Comparison of ENCODE assay signal across 16 cellular contexts in the genomic region with DNA sequence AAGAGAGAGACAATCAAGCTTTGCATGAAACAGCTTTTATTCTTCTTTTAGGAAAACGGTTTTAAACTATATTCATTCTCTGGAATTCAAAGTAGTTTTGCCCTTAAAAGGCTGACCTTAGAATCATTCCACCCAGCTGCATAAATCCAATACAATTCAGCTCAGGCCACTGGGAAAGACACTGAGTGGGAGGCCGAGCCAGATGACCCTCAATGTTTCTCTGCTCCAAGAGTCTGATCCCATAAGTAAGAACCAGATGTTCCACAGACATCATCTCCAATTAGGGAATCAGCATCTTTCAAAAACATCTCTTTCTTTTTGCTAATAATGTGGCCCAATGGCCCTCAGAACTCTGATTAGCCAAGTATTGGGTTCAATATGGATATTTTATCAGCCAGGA. TPM values are rescaled to one million over a fixed set of nuclear protein-coding genes. Genes with fewer than 3 reads are reported as not detected.
DNase-seq lines count a peak whose midpoint lies in the region; TF ChIP-seq lines count a peak whose summit lies in the region.
"Had no signal": no experiment of that assay in that cellular context is flagged by ENCODE, and none has a peak within 500 bp of the region (broad histone marks: within the 10 kb centered on the region; RNA-seq: fewer than 3 reads in every experiment).

No MANE protein-coding gene starts in this region.

- H2BK5ac ChIP-seq in trophoblast cell (ENCODE audit: low read depth, low read length, poor library complexity), result no peak overlapping the region

- no peaks in the 10 kb centered on the region for H3K27me3 ChIP-seq in breast epithelium
- H3K27me3 ChIP-seq in mammary epithelial cell (ENCODE audit: insufficient read depth, low read length), result no peaks in the 10 kb centered on the region
- no peaks in the 10 kb centered on the region for H3K27me3 ChIP-seq in cardiac muscle cell
- H3K27me3 ChIP-seq in trophoblast cell (ENCODE audit: insufficient read depth, low read length), result no peaks in the 10 kb centered on the region
- no peaks in the 10 kb centered on the region for H3K27me3 ChIP-seq in vagina
- H3K27me3 ChIP-seq: SJSA1 had no signal

- no peak overlapping the region for H3K4me3 Mint-ChIP-seq in T-helper 2 cell treated with Interferon-gamma antibody and Interleukin-4, amounts not matched to agents 5 μg/mL and 100 μg/mL, for 36 hours
- H3K4me3 Mint-ChIP-seq: activated naive CD8-positive, alpha-beta T cell treated with anti-CD3 and anti-CD28 coated beads for 36 hours had no signal

- H4K8ac ChIP-seq in trophoblast cell (ENCODE audit: low read depth, low read length), result no peak overlapping the region

- DNase-seq in breast epithelium (ENCODE audit: low spot score in 2 of 2), result no peak
- DNase-seq in mammary epithelial cell, result no peak
- DNase-seq in cardiac muscle cell (ENCODE audit: low read depth in 1 of 2, low spot score in 1 of 2), result no peak
- no peak for DNase-seq in trophoblast cell
- no peak for DNase-seq in vagina (ENCODE audit: extremely low spot score in 2 of 2)
- DNase-seq in stimulated activated naive CD4-positive, alpha-beta T cell treated with Interleukin-2 at 50 U/mL for 16 hours (lab: John Stamatoyannopoulos, UW), result no peak
- no peak for DNase-seq in T-helper 2 cell treated with Interferon-gamma antibody and Interleukin-4, amounts not matched to agents 5 μg/mL and 100 μg/mL, for 36 hours (ENCODE audit: low spot score)
- no peak for DNase-seq in stimulated activated CD4-positive, alpha-beta T cell treated with anti-CD3 and anti-CD28 coated beads, Interleukin-12 subunit alpha, Interleukin-12 subunit beta, amount 100 ng/mL, for 4 hours
- DNase-seq: 8988T; activated naive CD8-positive, alpha-beta T cell treated with anti-CD3 and anti-CD28 coated beads for 36 hours; COR-L47; effector CD8-positive, alpha-beta T cell; KBM-7; NCI-H1694; NCI-H748 treated with DMSO at 0.1 percent for 48 hours had no signal

- peak overlapping the region; percentile 71 to 73 for H3K27ac ChIP-seq in breast epithelium
- no peak overlapping the region for H3K27ac ChIP-seq in mammary epithelial cell (ENCODE audit: insufficient read depth, low read depth, low read length)
- peak overlapping the region; percentile 76 for H3K27ac ChIP-seq in cardiac muscle cell
- H3K27ac ChIP-seq in trophoblast cell (ENCODE audit: low read depth, low read length), result no peak overlapping the region
- peak overlapping the region; percentile 62 for H3K27ac ChIP-seq in vagina
- H3K27ac ChIP-seq: SJSA1 had no signal

- H2BK12ac ChIP-seq in trophoblast cell (ENCODE audit: low read length), result no peak overlapping the region

- H3K14ac ChIP-seq in trophoblast cell (ENCODE audit: low read length), result no peak overlapping the region

- intact Hi-C loops in breast epithelium (cut with DNase I; ENCODE audit: low total_unique reads) (no loop called here), mammary epithelial cell (cut with micrococcal nuclease) (no loop called here), vagina (cut with DNase I) (no loop called here)

- H3K36me3 ChIP-seq in breast epithelium (no peaks in the 10 kb centered on the region), mammary epithelial cell (ENCODE audit: insufficient read depth, low read length) (no peaks in the 10 kb centered on the region), cardiac muscle cell (no peaks in the 10 kb centered on the region), trophoblast cell (ENCODE audit: control insufficient read depth in 1 of 2, insufficient read depth in 2 of 2, low read length in 2 of 2) (peaks cover 6 to 10% of the 10 kb centered on the region in 2 experiments), vagina (no peaks in the 10 kb centered on the region)
- H3K36me3 ChIP-seq: SJSA1 had no signal

- TF ChIP-seq POLR2A in breast epithelium (IDR thresholded peaks at IDR 0.05) (no peak), vagina (IDR thresholded peaks at IDR 0.05) (no peak)

- 18% methylated on average over 2 of the region's 2 CpGs for WGBS in mammary epithelial cell (ENCODE audit: low coverage, missing lambda C conversion rate)
- WGBS in trophoblast cell (ENCODE audit: extremely low coverage, insufficient coverage, insufficient read length), result no CpG with 5 or more reads among the region's 2 CpGs

- no peaks in the 10 kb centered on the region for H4K20me1 ChIP-seq in mammary epithelial cell (ENCODE audit: insufficient read depth, low read length)

- no peak overlapping the region for H3K18ac ChIP-seq in trophoblast cell (ENCODE audit: low read length)

- no peak overlapping the region for H4K12ac ChIP-seq in trophoblast cell (ENCODE audit: low read depth, low read length)

- CTCF ChIA-PET in mammary epithelial cell (lab: Charles Lee; ENCODE audit: low non-redundant PET), result no interaction called here

- no peak overlapping the region for H3K27ac Mint-ChIP-seq in T-helper 2 cell treated with Interferon-gamma antibody and Interleukin-4, amounts not matched to agents 5 μg/mL and 100 μg/mL, for 36 hours
- H3K27ac Mint-ChIP-seq: activated naive CD8-positive, alpha-beta T cell treated with anti-CD3 and anti-CD28 coated beads for 36 hours had no signal

- dilution Hi-C loops in mammary epithelial cell (cut with HindIII; ENCODE audit: low sequenced_read_pairs), result no loop called here

- H3K4me3 ChIP-seq in breast epithelium, result no peak overlapping the region
- no peak overlapping the region for H3K4me3 ChIP-seq in mammary epithelial cell (replicated peaks in 1 of 3; ENCODE audit: insufficient read depth in 1 of 3, low read depth in 2 of 3, low read length in 3 of 3)
- H3K4me3 ChIP-seq in cardiac muscle cell, result no peak overlapping the region
- H3K4me3 ChIP-seq in trophoblast cell (ENCODE audit: low read depth, low read length), result no peak overlapping the region
- H3K4me3 ChIP-seq in vagina, result no peak overlapping the region
- H3K4me3 ChIP-seq: SJSA1 had no signal

- H3K79me2 ChIP-seq in mammary epithelial cell (ENCODE audit: insufficient read depth, low read length) (peaks cover 87% of the 10 kb centered on the region), trophoblast cell (ENCODE audit: control insufficient read depth, insufficient read depth, low read length, poor library complexity) (peaks cover 28% of the 10 kb centered on the region)

- H3K27me3 Mint-ChIP-seq in T-helper 2 cell treated with Interferon-gamma antibody and Interleukin-4, amounts not matched to agents 5 μg/mL and 100 μg/mL, for 36 hours (ENCODE audit: low read depth), result no peaks in the 10 kb centered on the region
- H3K27me3 Mint-ChIP-seq: activated naive CD8-positive, alpha-beta T cell treated with anti-CD3 and anti-CD28 coated beads for 36 hours had no signal

- no peak overlapping the region for H2AK5ac ChIP-seq in trophoblast cell (ENCODE audit: low read length)

- peaks cover 9 to 15% of the 10 kb centered on the region in 2 donors for H3K4me1 ChIP-seq in breast epithelium
- peaks cover 17% of the 10 kb centered on the region for H3K4me1 ChIP-seq in mammary epithelial cell (ENCODE audit: insufficient read depth, low read length)
- H3K4me1 ChIP-seq in cardiac muscle cell (ENCODE audit: low read depth), result peaks cover 7% of the 10 kb centered on the region
- peaks cover 28 to 36% of the 10 kb centered on the region in 2 experiments for H3K4me1 ChIP-seq in trophoblast cell (ENCODE audit: control insufficient read depth in 1 of 2, insufficient read depth in 2 of 2, low read length in 2 of 2)
- peaks cover 92% of the 10 kb centered on the region for H3K4me1 ChIP-seq in vagina

- peak overlapping the region; percentile 97 for H3K4ac ChIP-seq in trophoblast cell (ENCODE audit: low read depth, low read length)

- H3K4me2 ChIP-seq in mammary epithelial cell (ENCODE audit: insufficient read depth, low read depth, low read length) (no peak overlapping the region), trophoblast cell (ENCODE audit: low read length) (no peak overlapping the region)

- H3K79me1 ChIP-seq in trophoblast cell (ENCODE audit: low read length), result peaks cover 9% of the 10 kb centered on the region

- TF ChIP-seq CTCF in breast epithelium (IDR thresholded peaks at IDR 0.05) (no peak), mammary epithelial cell (conservative IDR thresholded peaks at IDR 0.05 in 1 of 2, IDR thresholded peaks at IDR 0.05 in 1 of 2; ENCODE audit: extremely low read depth in 1 of 2, insufficient read depth in 1 of 2, low read depth in 1 of 2, low read length in 2 of 2) (no peak), cardiac muscle cell (IDR thresholded peaks at IDR 0.05; ENCODE audit: low read depth, low read length) (no peak), vagina (IDR thresholded peaks at IDR 0.05) (no peak)

- no peak overlapping the region for H3K9ac ChIP-seq in mammary epithelial cell (ENCODE audit: insufficient read depth, low read length)
- H3K9ac ChIP-seq in trophoblast cell (ENCODE audit: low read length), result no peak overlapping the region

- no peak overlapping the region for H2BK120ac ChIP-seq in trophoblast cell (ENCODE audit: insufficient read depth, low read length, poor library complexity)

- H3K36me3 Mint-ChIP-seq in T-helper 2 cell treated with Interferon-gamma antibody and Interleukin-4, amounts not matched to agents 5 μg/mL and 100 μg/mL, for 36 hours (ENCODE audit: low read depth), result peaks cover 16% of the 10 kb centered on the region

- in situ Hi-C loops in mammary epithelial cell (cut with MboI; ENCODE audit: low sequenced_read_pairs in 2 of 2), result no loop called here

- H4K91ac ChIP-seq in trophoblast cell (ENCODE audit: low read depth, low read length), result no peak overlapping the region

- no peak overlapping the region for H3K23ac ChIP-seq in trophoblast cell (ENCODE audit: low read length)

- no TSS peak for BruUV-seq in mammary epithelial cell (replicated peaks; lab: Mats Ljungman, UMichigan)

- no peak overlapping the region for H2AFZ ChIP-seq in mammary epithelial cell (ENCODE audit: low read depth, low read length)
- no peak overlapping the region for H2AFZ ChIP-seq in trophoblast cell (ENCODE audit: insufficient read depth, low read length, poor library complexity)

- H3K9me3 Mint-ChIP-seq in T-helper 2 cell treated with Interferon-gamma antibody and Interleukin-4, amounts not matched to agents 5 μg/mL and 100 μg/mL, for 36 hours, result no peaks in the 10 kb centered on the region
- H3K9me3 Mint-ChIP-seq: activated naive CD8-positive, alpha-beta T cell treated with anti-CD3 and anti-CD28 coated beads for 36 hours had no signal

- no peaks in the 10 kb centered on the region for H3K9me3 ChIP-seq in breast epithelium
- H3K9me3 ChIP-seq in mammary epithelial cell (replicated peaks; ENCODE audit: insufficient read depth, low read length), result no peaks in the 10 kb centered on the region
- H3K9me3 ChIP-seq in cardiac muscle cell (ENCODE audit: low read depth), result no peaks in the 10 kb centered on the region
- H3K9me3 ChIP-seq in trophoblast cell (ENCODE audit: insufficient read depth, low read depth, low read length), result no peaks in the 10 kb centered on the region
- no peaks in the 10 kb centered on the region for H3K9me3 ChIP-seq in vagina
- H3K9me3 ChIP-seq: SJSA1 had no signal

- H3K4me1 Mint-ChIP-seq in T-helper 2 cell treated with Interferon-gamma antibody and Interleukin-4, amounts not matched to agents 5 μg/mL and 100 μg/mL, for 36 hours (ENCODE audit: low read depth), result no peaks in the 10 kb centered on the region

RNA-seq across cellular contexts. Expression of a gene that starts 26.1 kb away (rescaled TPM):
- 10 to 100 TPM; 23.0 to 46.5 (median 40.5) TPM for total RNA-seq in breast epithelium
- total RNA-seq in mammary epithelial cell, result 10 to 100 TPM; 26.3 to 63.5 TPM
- 22.4 TPM for polyA plus RNA-seq in mammary epithelial cell
- 47.2 TPM for polyA minus RNA-seq in mammary epithelial cell
- 15.8 and 24.3 TPM in 2 replicates for total RNA-seq in cardiac muscle cell
- polyA plus RNA-seq in cardiac muscle cell, result 22.1 and 25.5 TPM in 2 replicates
- polyA plus RNA-seq in trophoblast cell (2013), result 134 and 136 TPM in 2 replicates
- total RNA-seq in vagina, result 28.7 TPM

Comparison
In these comparisons a context has a peak if more than half of its experiments do, and no peak if none do; other contexts are left out.
1. H3K27ac ChIP-seq: peak in breast epithelium (2 of 2), cardiac muscle cell (single experiment) and vagina (single experiment); none in mammary epithelial cell (single experiment) and trophoblast cell (single experiment).